Comparison of ENCODE assay signal across 23 cellular contexts in the genomic region with DNA sequence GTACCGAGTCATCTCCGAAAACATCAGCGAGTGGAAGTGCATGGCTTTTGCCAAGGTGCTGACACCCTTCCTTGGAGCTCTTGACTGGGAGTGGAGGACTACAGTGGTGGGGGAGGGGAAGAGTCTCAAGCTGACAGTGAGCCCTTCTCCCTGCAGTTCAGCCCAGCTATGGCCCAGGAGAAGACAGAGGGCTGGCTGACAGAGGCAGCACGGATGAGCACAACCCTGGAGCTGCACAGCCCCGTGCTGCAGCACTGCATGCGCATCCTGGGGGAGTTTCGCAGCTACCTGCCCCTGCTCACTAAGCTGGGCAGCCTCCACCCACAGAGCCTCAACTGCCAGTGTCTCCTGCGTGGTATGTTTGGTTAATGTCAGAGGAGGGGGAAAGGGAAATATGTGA.
"Had no signal": no experiment of that assay in that cellular context is flagged by ENCODE, and none has a peak within 500 bp of the region (broad histone marks: within the 10 kb centered on the region; RNA-seq: fewer than 3 reads in every experiment).

No MANE protein-coding gene starts in this region.

- H3K9me3 Mint-ChIP-seq: activated B cell treated with CpG ODN at 0.5 μM for 24 hours; activated CD4-positive, alpha-beta T cell treated with anti-CD3 and anti-CD28 coated beads, Interleukin-2, amount 10 ng/mL, durations not matched to agents 7 days and 5 days; activated naive CD8-positive, alpha-beta T cell treated with anti-CD3 and anti-CD28 coated beads for 36 hours; naive thymus-derived CD4-positive, alpha-beta T cell; stimulated activated naive B cell treated with anti-CD40 and anti-IgM and Interleukin-4, amounts not matched to agents 10 μg/mL and 1 μg/mL and 100 μg/mL, for 72 hours had no signal

- H3K4me1 Mint-ChIP-seq: activated B cell treated with CpG ODN at 0.5 μM for 24 hours; stimulated activated naive B cell treated with anti-CD40 and anti-IgM and Interleukin-4, amounts not matched to agents 10 μg/mL and 1 μg/mL and 100 μg/mL, for 72 hours had no signal

- H3K9me3 ChIP-seq: mucosa of descending colon, neutrophil, tibial artery, vagina had no signal

- H3K4me1 ChIP-seq: parathyroid adenoma, tibial artery, vagina had no signal

- H2AFZ ChIP-seq: parathyroid adenoma had no signal

- H3K36me3 ChIP-seq: vagina had no signal

- DNase-seq: activated B cell treated with CpG ODN at 0.5 μM for 24 hours; activated CD4-positive, alpha-beta T cell treated with anti-CD3 and anti-CD28 coated beads, Interleukin-2, amount 10 ng/mL, durations not matched to agents 7 days and 5 days; activated CD8-positive, alpha-beta memory T cell treated with anti-CD3 and anti-CD28 coated beads for 24 hours; activated gamma-delta T cell treated with Interleukin-2 at 50 U/mL for 16 hours; activated naive CD8-positive, alpha-beta T cell treated with anti-CD3 and anti-CD28 coated beads for 36 hours; anterior cingulate cortex; cerebellar nuclear complex; effector CD8-positive, alpha-beta T cell; foreskin fibroblast; mammary epithelial cell; mucosa of descending colon; naive thymus-derived CD4-positive, alpha-beta T cell; stimulated activated CD4-positive, alpha-beta T cell treated with anti-CD3 and anti-CD28 coated beads, Interleukin-2, amount 100 ng/mL, for 48 hours; stimulated activated naive B cell treated with anti-CD40 and anti-IgM and Interleukin-4, amounts not matched to agents 10 μg/mL and 1 μg/mL and 100 μg/mL, for 72 hours; T-helper 2 cell; tibial artery had no signal

- H3K4me3 Mint-ChIP-seq: activated B cell treated with CpG ODN at 0.5 μM for 24 hours; activated CD4-positive, alpha-beta T cell treated with anti-CD3 and anti-CD28 coated beads, Interleukin-2, amount 10 ng/mL, durations not matched to agents 7 days and 5 days; activated naive CD8-positive, alpha-beta T cell treated with anti-CD3 and anti-CD28 coated beads for 36 hours; naive thymus-derived CD4-positive, alpha-beta T cell; stimulated activated naive B cell treated with anti-CD40 and anti-IgM and Interleukin-4, amounts not matched to agents 10 μg/mL and 1 μg/mL and 100 μg/mL, for 72 hours had no signal

- H3K9ac ChIP-seq: parathyroid adenoma had no signal

- H3K27ac ChIP-seq: neutrophil, parathyroid adenoma, tibial artery, vagina had no signal

- ATAC-seq: left lobe of liver; mucosa of descending colon; naive thymus-derived CD4-positive, alpha-beta T cell; stimulated activated naive B cell treated with anti-CD40 and anti-IgM and Interleukin-4, amounts not matched to agents 10 μg/mL and 1 μg/mL and 100 μg/mL, for 72 hours had no signal

- H3K27me3 ChIP-seq: neutrophil, tibial artery, vagina had no signal

- H3K27ac Mint-ChIP-seq: activated B cell treated with CpG ODN at 0.5 μM for 24 hours; activated CD4-positive, alpha-beta T cell treated with anti-CD3 and anti-CD28 coated beads, Interleukin-2, amount 10 ng/mL, durations not matched to agents 7 days and 5 days; activated naive CD8-positive, alpha-beta T cell treated with anti-CD3 and anti-CD28 coated beads for 36 hours; stimulated activated naive B cell treated with anti-CD40 and anti-IgM and Interleukin-4, amounts not matched to agents 10 μg/mL and 1 μg/mL and 100 μg/mL, for 72 hours had no signal

- H3K27me3 Mint-ChIP-seq: activated B cell treated with CpG ODN at 0.5 μM for 24 hours; activated CD4-positive, alpha-beta T cell treated with anti-CD3 and anti-CD28 coated beads, Interleukin-2, amount 10 ng/mL, durations not matched to agents 7 days and 5 days; activated naive CD8-positive, alpha-beta T cell treated with anti-CD3 and anti-CD28 coated beads for 36 hours; naive thymus-derived CD4-positive, alpha-beta T cell; stimulated activated naive B cell treated with anti-CD40 and anti-IgM and Interleukin-4, amounts not matched to agents 10 μg/mL and 1 μg/mL and 100 μg/mL, for 72 hours had no signal

- FAIRE-seq: endothelial cell of umbilical vein, islet of Langerhans, TTC549 had no signal

- H3K4me3 ChIP-seq: mucosa of descending colon, tibial artery, vagina had no signal

- H3K79me2 ChIP-seq: parathyroid adenoma had no signal
